ENCODE assay signal across 1 cellular context in the genomic region with DNA sequence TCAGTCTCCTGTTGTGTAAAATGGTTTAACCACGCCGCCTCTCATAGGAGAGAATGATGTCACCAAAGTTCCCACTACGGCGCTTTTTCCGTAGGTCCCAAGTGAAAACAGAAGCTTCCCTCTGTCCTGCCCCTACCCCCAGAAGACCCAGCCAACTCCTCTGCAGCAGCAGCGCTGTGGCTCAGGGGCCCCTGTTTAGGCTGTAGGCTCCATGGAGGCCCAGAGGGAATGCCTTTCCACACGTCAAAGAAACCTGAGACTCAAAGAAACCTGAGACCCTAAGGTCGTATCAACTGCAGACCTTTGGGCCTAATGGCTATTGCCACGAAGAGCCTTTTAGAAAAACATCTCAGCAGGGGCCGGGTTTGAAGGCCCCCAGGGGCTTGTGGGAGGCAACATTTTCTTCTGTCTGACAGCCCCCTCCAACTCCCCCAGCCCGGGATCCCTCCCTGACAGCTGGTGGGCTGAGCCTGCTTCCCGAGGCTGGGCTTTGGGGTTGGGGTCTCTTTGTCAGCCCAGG.
TF ChIP-seq lines count a peak whose summit lies in the region.

No MANE protein-coding gene starts in this region.

TF ChIP-seq in SK-N-SH treated with all-trans-retinoic acid at 6 μM for 48 hours, 23 proteins besides CTCF, POLR2A, EP300 and RAD21 (continued from another document):
- TF ChIP-seq ESRRG (CRISPR knock-in tag; IDR thresholded peaks at IDR 0.05) (no peak), GLIS3 (CRISPR knock-in tag; IDR thresholded peaks at IDR 0.05) (no peak), SNAI2 (CRISPR knock-in tag; IDR thresholded peaks at IDR 0.05) (no peak)
- TF ChIP-seq, protein P1, sequence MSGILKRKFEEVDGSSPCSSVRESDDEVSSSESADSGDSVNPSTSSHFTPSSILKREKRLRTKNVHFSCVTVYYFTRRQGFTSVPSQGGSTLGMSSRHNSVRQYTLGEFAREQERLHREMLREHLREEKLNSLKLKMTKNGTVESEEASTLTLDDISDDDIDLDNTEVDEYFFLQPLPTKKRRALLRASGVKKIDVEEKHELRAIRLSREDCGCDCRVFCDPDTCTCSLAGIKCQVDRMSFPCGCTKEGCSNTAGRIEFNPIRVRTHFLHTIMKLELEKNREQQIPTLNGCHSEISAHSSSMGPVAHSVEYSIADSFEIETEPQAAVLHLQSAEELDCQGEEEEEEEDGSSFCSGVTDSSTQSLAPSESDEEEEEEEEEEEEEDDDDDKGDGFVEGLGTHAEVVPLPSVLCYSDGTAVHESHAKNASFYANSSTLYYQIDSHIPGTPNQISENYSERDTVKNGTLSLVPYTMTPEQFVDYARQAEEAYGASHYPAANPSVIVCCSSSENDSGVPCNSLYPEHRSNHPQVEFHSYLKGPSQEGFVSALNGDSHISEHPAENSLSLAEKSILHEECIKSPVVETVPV (CRISPR knock-in tag; IDR thresholded peaks at IDR 0.05), result no peak
